Comparison of ENCODE assay signal across 16 cellular contexts in genomic region chr6:143620461-143620860, GRCh38. TPM values are rescaled to one million over a fixed set of nuclear protein-coding genes. Genes with fewer than 3 reads are reported as not detected.
DNase-seq lines count a peak whose midpoint lies in the region; ATAC-seq and TF ChIP-seq lines count a peak whose summit lies in the region.
"Had no signal": no experiment of that assay in that cellular context is flagged by ENCODE, and none has a peak within 500 bp of the region (broad histone marks: within the 10 kb centered on the region; RNA-seq: fewer than 3 reads in every experiment).

No MANE protein-coding gene starts in this region.

- no peak overlapping the region for H2AFZ ChIP-seq in hepatocyte
- H2AFZ ChIP-seq: parathyroid adenoma had no signal

- H3K79me2 ChIP-seq in hepatocyte: peaks cover 17% of the 10 kb centered on the region

- no peaks in the 10 kb centered on the region for H3K9me2 ChIP-seq in hepatocyte (replicated peaks; ENCODE audit: insufficient read depth)

- H3K9me3 ChIP-seq in HEK293 (ENCODE audit: control insufficient read depth, insufficient read depth, low read depth, low read length) (no peaks in the 10 kb centered on the region), hepatocyte (ENCODE audit: low read depth) (no peaks in the 10 kb centered on the region)
- H3K9me3 ChIP-seq: HAP-1, suprapubic skin had no signal

- H3K4me1 ChIP-seq in HEK293 (ENCODE audit: control insufficient read depth, insufficient read depth, low read length): peaks cover 19% of the 10 kb centered on the region
- H3K4me1 ChIP-seq in hepatocyte (ENCODE audit: insufficient read depth): peaks cover 9% of the 10 kb centered on the region
- H3K4me1 ChIP-seq: HAP-1, parathyroid adenoma, suprapubic skin had no signal

- no peak overlapping the region for H3K4me3 ChIP-seq in HEK293 (ENCODE audit: low read depth, low read length)
- H3K4me3 ChIP-seq in hepatocyte: no peak overlapping the region
- H3K4me3 ChIP-seq: HAP-1, suprapubic skin had no signal

- H4K20me1 ChIP-seq in hepatocyte (ENCODE audit: insufficient read depth, poor library complexity, severe bottlenecking): no peaks in the 10 kb centered on the region

- peak overlapping the region; percentile 58 for H3K4me2 ChIP-seq in hepatocyte

- no peaks in the 10 kb centered on the region for H3K27me3 ChIP-seq in hepatocyte
- H3K27me3 ChIP-seq: suprapubic skin had no signal

- TF ChIP-seq CTCF in HEK293 (tag by site-specific recombination; IDR thresholded peaks at IDR 0.05): no peak
- TF ChIP-seq CTCF in hepatocyte (IDR thresholded peaks at IDR 0.05; ENCODE audit: poor library complexity): no peak

- peak overlapping the region; percentile 28; the same call in 1 of the 2 replicates for H3K27ac ChIP-seq in HEK293 (ENCODE audit: extremely low read depth, low read depth, low read length)
- peak overlapping the region; percentile 53 for H3K27ac ChIP-seq in hepatocyte
- H3K27ac ChIP-seq: HL-60, parathyroid adenoma, suprapubic skin had no signal

- 50% methylated on average over 3 of the region's 3 CpGs for WGBS in hepatocyte (ENCODE audit: low lambda C conversion rate, missing lambda C conversion rate)

- ATAC-seq in SK-N-SH treated with all-trans-retinoic acid at 6 μM for 48 hours (peak; percentile 80), HG02852 (IDR thresholded peaks at IDR 0.05; ENCODE audit: unreplicated experiment) (no peak), HG02623 (IDR thresholded peaks at IDR 0.05; ENCODE audit: unreplicated experiment) (no peak)

- CTCF ChIA-PET in HEK293 (lab: Yijun Ruan, JAX): interaction anchor here (0.6 to 1.5 kb wide), 4 partner anchors 11 to 315 kb away, joined by 3 to 4 read pairs (median 3); no protein-coding TSS in a partner anchor

- DNase-seq in AG08395 (ENCODE audit: low spot score): peak; percentile 18
- DNase-seq in hepatocyte (ENCODE audit: low spot score): peak; percentile 43
- DNase-seq in NCI-H2227 treated with DMSO at 0.1 percent for 48 hours (lab: John Stamatoyannopoulos, UW): no peak
- DNase-seq in stimulated activated naive CD4-positive, alpha-beta T cell (lab: John Stamatoyannopoulos, UW): no peak
- DNase-seq: activated naive CD4-positive, alpha-beta T cell treated with anti-CD3 and anti-CD28 coated beads, Interleukin-2, amount 10 ng/mL, durations not matched to agents 7 days and 5 days; cerebellar nuclear complex; head of caudate nucleus; NCI-H2107 had no signal

- H3K36me3 ChIP-seq in HEK293 (ENCODE audit: control insufficient read depth in 2 of 2, insufficient read depth in 1 of 2, low read length in 2 of 2): no peaks in the 10 kb centered on the region
- no peaks in the 10 kb centered on the region for H3K36me3 ChIP-seq in hepatocyte (replicated peaks; ENCODE audit: insufficient read depth, low read depth)
- H3K36me3 ChIP-seq: HAP-1, suprapubic skin had no signal

- POLR2A ChIA-PET in HEK293 (lab: Yijun Ruan, JAX): interaction anchor here (0.8 kb wide), 1 partner anchor 223 kb away, joined by 3 read pairs; the partner anchor contains the start of gene LTV1

TF ChIP-seq in HEK293, 187 proteins besides CTCF, POLR2A, EP300 and RAD21 (continues in another document):
- TF ChIP-seq PRDM6 (tag by site-specific recombination; IDR thresholded peaks at IDR 0.05) (peak; percentile 82), ZNF48 (tag by site-specific recombination; IDR thresholded peaks at IDR 0.05) (no peak), ZNF132 (tag by site-specific recombination; IDR thresholded peaks at IDR 0.05; ENCODE audit: borderline replicate concordance) (no peak), ZNF513 (tag by site-specific recombination; IDR thresholded peaks at IDR 0.05) (no peak), ZNF664 (tag by site-specific recombination; IDR thresholded peaks at IDR 0.05) (no peak), ZNF473 (tag by site-specific recombination; IDR thresholded peaks at IDR 0.05) (no peak), ZNF239 (tag by site-specific recombination; IDR thresholded peaks at IDR 0.05) (no peak), WT1 (tag by site-specific recombination; IDR thresholded peaks at IDR 0.05) (0 out of 2 replicates have a peak, but pooled peaks have one; percentile 26), ZEB2 (tag by site-specific recombination; IDR thresholded peaks at IDR 0.05) (0 out of 2 replicates have a peak, but pooled peaks have one; percentile 22), ZNF660 (tag by site-specific recombination; IDR thresholded peaks at IDR 0.05) (no peak)

TF ChIP-seq in SK-N-SH treated with all-trans-retinoic acid at 6 μM for 48 hours, 23 proteins besides CTCF, POLR2A, EP300 and RAD21:
- TF ChIP-seq CREB5 (CRISPR knock-in tag; IDR thresholded peaks at IDR 0.05; ENCODE audit: low read depth) (no peak), CSRNP3 (CRISPR knock-in tag; IDR thresholded peaks at IDR 0.05) (no peak), RARB (CRISPR knock-in tag; IDR thresholded peaks at IDR 0.05) (no peak), ARNTL (CRISPR knock-in tag; IDR thresholded peaks at IDR 0.05; ENCODE audit: borderline replicate concordance, low read depth) (no peak), TCF4 (CRISPR knock-in tag; IDR thresholded peaks at IDR 0.05; ENCODE audit: borderline replicate concordance) (no peak), ZFP30 (CRISPR knock-in tag; IDR thresholded peaks at IDR 0.05) (no peak), OSR1 (CRISPR knock-in tag; IDR thresholded peaks at IDR 0.05) (no peak), PPARA (CRISPR knock-in tag; IDR thresholded peaks at IDR 0.05; ENCODE audit: borderline replicate concordance) (no peak), CSDC2 (CRISPR knock-in tag; IDR thresholded peaks at IDR 0.05) (no peak)
- TF ChIP-seq, protein P1, sequence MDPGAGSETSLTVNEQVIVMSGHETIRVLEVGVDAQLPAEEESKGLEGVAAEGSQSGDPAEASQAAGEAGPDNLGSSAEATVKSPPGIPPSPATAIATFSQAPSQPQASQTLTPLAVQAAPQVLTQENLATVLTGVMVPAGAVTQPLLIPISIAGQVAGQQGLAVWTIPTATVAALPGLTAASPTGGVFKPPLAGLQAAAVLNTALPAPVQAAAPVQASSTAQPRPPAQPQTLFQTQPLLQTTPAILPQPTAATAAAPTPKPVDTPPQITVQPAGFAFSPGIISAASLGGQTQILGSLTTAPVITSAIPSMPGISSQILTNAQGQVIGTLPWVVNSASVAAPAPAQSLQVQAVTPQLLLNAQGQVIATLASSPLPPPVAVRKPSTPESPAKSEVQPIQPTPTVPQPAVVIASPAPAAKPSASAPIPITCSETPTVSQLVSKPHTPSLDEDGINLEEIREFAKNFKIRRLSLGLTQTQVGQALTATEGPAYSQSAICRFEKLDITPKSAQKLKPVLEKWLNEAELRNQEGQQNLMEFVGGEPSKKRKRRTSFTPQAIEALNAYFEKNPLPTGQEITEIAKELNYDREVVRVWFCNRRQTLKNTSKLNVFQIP (CRISPR knock-in tag; IDR thresholded peaks at IDR 0.05; ENCODE audit: borderline replicate concordance, low read depth): no peak

RNA-seq across cellular contexts. Expression of gene PHACTR2, which starts 57.3 kb away (rescaled TPM):
- 107 and 111 TPM in 2 replicates for total RNA-seq in hepatocyte
- 86.6 and 96.8 TPM in 2 replicates for polyA plus RNA-seq in hepatocyte

Comparison
In these comparisons a context has a peak if more than half of its experiments do, and no peak if none do; other contexts are left out.
1. DNase-seq: peak in AG08395 (single experiment) and hepatocyte (single experiment); none in NCI-H2227 treated with DMSO at 0.1 percent for 48 hours (single experiment) and stimulated activated naive CD4-positive, alpha-beta T cell (0 of 6).